ENCODE assay signal across 8 cellular contexts in the genomic region with DNA sequence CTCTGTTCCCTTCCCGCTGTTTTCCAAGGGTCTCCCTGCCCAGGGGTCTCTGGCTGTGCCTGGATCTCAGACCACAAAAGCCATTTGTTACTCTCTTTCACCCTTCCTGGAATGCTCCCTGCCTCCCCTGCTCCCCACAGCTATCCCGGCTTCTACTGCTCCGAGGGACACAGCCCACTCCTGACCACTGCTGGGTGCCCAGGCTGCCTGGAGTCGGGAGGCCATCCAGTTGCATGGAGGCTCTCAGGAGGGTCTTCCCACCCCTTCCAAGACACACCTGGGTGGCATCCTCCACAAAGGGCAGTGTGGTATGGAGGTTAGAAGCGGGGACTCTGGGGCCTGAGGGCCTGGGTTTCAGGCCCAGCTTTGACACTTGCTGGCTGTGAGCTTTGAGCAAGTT.
"Had no signal": no experiment of that assay in that cellular context is flagged by ENCODE, and none has a peak within 500 bp of the region (broad histone marks: within the 10 kb centered on the region; RNA-seq: fewer than 3 reads in every experiment).

No MANE protein-coding gene starts in this region.

- ATAC-seq: GM12878 had no signal

- DNase-seq: GDM1, GF-D8 had no signal

- H3K4me3 ChIP-seq: GM12878 had no signal

- FAIRE-seq: G401.6, GM12878, GM12891, GM12892, GM18507, GM19239 had no signal
